In genomic region chr20:4090756-4091331, GRCh38 we compare ENCODE assay signal across 11 cellular contexts. TPM values are rescaled to one million over a fixed set of nuclear protein-coding genes. Genes with fewer than 3 reads are reported as not detected.
A peak's percentile ranks its signal among the peaks of the same experiment; 100 is the strongest.
DNase-seq lines count a peak whose midpoint lies in the region; ATAC-seq and TF ChIP-seq lines count a peak whose summit lies in the region.
"Had no signal": no experiment of that assay in that cellular context is flagged by ENCODE, and none has a peak within 500 bp of the region (broad histone marks: within the 10 kb centered on the region; RNA-seq: fewer than 3 reads in every experiment).

No MANE protein-coding gene starts in this region.

- peaks cover 4% of the 10 kb centered on the region for H3K36me3 Mint-ChIP-seq in nephron progenitor cell (ENCODE audit: low read depth)
- H3K36me3 Mint-ChIP-seq: brain had no signal

- H3K9me3 Mint-ChIP-seq in nephron progenitor cell: peaks cover 18% of the 10 kb centered on the region

- H3K36me3 ChIP-seq in lower lobe of right lung: no peaks in the 10 kb centered on the region

- DNase-seq in COLO829 (ENCODE audit: low spot score) (peak; percentile 29), HT1080 (ENCODE audit: low read depth) (peak; percentile 69), cardiac fibroblast (ENCODE audit: low read depth in 2 of 2) (peak; percentile 72 to 93), nephron progenitor cell (no peak), lower lobe of right lung (no peak), NCI-H774 (lab: John Stamatoyannopoulos, UW) (no peak), RPMI8226 (no peak)
- DNase-seq: NCI-H526 treated with DMSO at 0.1 percent for 48 hours had no signal

- no peak overlapping the region for H3K27ac ChIP-seq in lower lobe of right lung

- no peak for ATAC-seq in lower lobe of right lung
- ATAC-seq in HG02678 (IDR thresholded peaks at IDR 0.05; ENCODE audit: unreplicated experiment): no peak

- no peak overlapping the region for H3K4me3 Mint-ChIP-seq in nephron progenitor cell
- H3K4me3 Mint-ChIP-seq: brain had no signal

- H3K9me3 ChIP-seq in lower lobe of right lung: peaks cover 4% of the 10 kb centered on the region

- no peak overlapping the region for H3K4me3 ChIP-seq in cardiac fibroblast (replicated peaks in 1 of 2; ENCODE audit: low read depth in 2 of 2, low read length in 2 of 2)
- H3K4me3 ChIP-seq in lower lobe of right lung: no peak overlapping the region
- H3K4me3 ChIP-seq: lung had no signal

- intact Hi-C loops in lower lobe of right lung (cut with DNase I): no loop called here

- peak; percentile 7 for TF ChIP-seq CTCF in cardiac fibroblast (IDR thresholded peaks at IDR 0.05; ENCODE audit: low read depth, low read length)
- TF ChIP-seq CTCF in nephron progenitor cell (IDR thresholded peaks at IDR 0.05): no peak
- TF ChIP-seq CTCF in lower lobe of right lung (IDR thresholded peaks at IDR 0.05): no peak

- H3K27me3 Mint-ChIP-seq in nephron progenitor cell (ENCODE audit: low read depth, poor library complexity): peaks cover 12% of the 10 kb centered on the region

- peaks cover 5% of the 10 kb centered on the region for H3K4me1 ChIP-seq in lower lobe of right lung

- no peaks in the 10 kb centered on the region for H3K27me3 ChIP-seq in lower lobe of right lung (ENCODE audit: low read depth)

- peaks cover 14% of the 10 kb centered on the region for H3K4me1 Mint-ChIP-seq in nephron progenitor cell

- peak overlapping the region; percentile 39 for H3K27ac Mint-ChIP-seq in nephron progenitor cell
- H3K27ac Mint-ChIP-seq: brain had no signal

RNA-seq across cellular contexts. Expression of gene SMOX, which starts 57.8 kb away (rescaled TPM):
- total RNA-seq in HT1080 (2014; rRNA removed; shearing (Covaris generic)): 61.2 TPM in 2 replicates
- polyA plus RNA-seq in HT1080 (2015; cell fraction: cytosol; rRNA removed): 62.5 and 68.9 TPM in 2 replicates
- 56.2 and 64.8 TPM in 2 replicates for polyA plus RNA-seq in HT1080 (2015; cell fraction: nucleus; rRNA removed)
- total RNA-seq in lower lobe of right lung: 5.3 TPM

Comparison
In these comparisons a context has a peak if more than half of its experiments do, and no peak if none do; other contexts are left out.
1. DNase-seq: peak in COLO829 (single experiment), HT1080 (single experiment) and cardiac fibroblast (2 of 2); none in nephron progenitor cell (single experiment), lower lobe of right lung (single experiment), NCI-H774 (single experiment) and RPMI8226 (single experiment).